Comparison of ENCODE assay signal across 14 cellular contexts in the genomic region with DNA sequence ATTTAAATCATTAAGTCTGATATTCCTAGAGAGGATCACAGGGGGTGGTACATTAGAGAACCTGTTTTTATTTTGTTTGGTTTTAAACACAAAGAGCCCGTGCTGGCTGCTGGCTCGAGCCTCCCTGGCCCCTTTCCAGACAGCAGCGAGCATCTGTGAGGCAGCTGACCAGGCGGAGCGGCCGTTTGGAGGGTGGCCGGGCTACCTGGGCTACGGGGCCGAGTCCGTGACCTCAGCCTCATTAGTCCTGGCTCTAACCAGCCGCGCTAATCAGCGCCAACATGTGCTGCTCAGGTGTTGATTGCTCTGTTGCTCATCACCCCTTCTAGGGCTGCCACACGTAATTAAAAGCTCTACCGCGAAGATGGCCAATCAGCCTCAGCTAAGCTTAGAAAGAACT. TPM values are rescaled to one million over a fixed set of nuclear protein-coding genes. Genes with fewer than 3 reads are reported as not detected.
DNase-seq lines count a peak whose midpoint lies in the region; ATAC-seq and TF ChIP-seq lines count a peak whose summit lies in the region.
"Had no signal": no experiment of that assay in that cellular context is flagged by ENCODE, and none has a peak within 500 bp of the region (broad histone marks: within the 10 kb centered on the region; RNA-seq: fewer than 3 reads in every experiment).

No MANE protein-coding gene starts in this region.

- ATAC-seq in GM21825 (IDR thresholded peaks at IDR 0.05; ENCODE audit: unreplicated experiment) = no peak
- ATAC-seq in HG03025 (IDR thresholded peaks at IDR 0.05; ENCODE audit: low FRiP score, unreplicated experiment) = no peak

- H3K9ac ChIP-seq in trophoblast cell (ENCODE audit: low read length) = no peak overlapping the region
- H3K9ac ChIP-seq: BLaER1 treated with 17β-estradiol and CSF1 and Interleukin-3, amounts not matched to agents 10 nM and 100 nM had no signal

- H2BK5ac ChIP-seq in trophoblast cell (ENCODE audit: low read depth, low read length, poor library complexity) = no peak overlapping the region

- no peak overlapping the region for H3K4ac ChIP-seq in trophoblast cell (ENCODE audit: low read depth, low read length)

- H3K18ac ChIP-seq in trophoblast cell (ENCODE audit: low read length) = peak overlapping the region; percentile 50

- H3K9me3 ChIP-seq in trophoblast cell (ENCODE audit: insufficient read depth, low read depth, low read length) = peaks cover 3% of the 10 kb centered on the region

- no peak for TF ChIP-seq CTCF in choroid plexus epithelial cell (conservative IDR thresholded peaks at IDR 0.05; ENCODE audit: low read depth, low read length)

- no peak overlapping the region for H4K91ac ChIP-seq in trophoblast cell (ENCODE audit: low read depth, low read length)

- no peak overlapping the region for H2BK120ac ChIP-seq in trophoblast cell (ENCODE audit: insufficient read depth, low read length, poor library complexity)

- H2BK12ac ChIP-seq in trophoblast cell (ENCODE audit: low read length) = no peak overlapping the region

- no peak overlapping the region for H3K23ac ChIP-seq in trophoblast cell (ENCODE audit: low read length)

- H4K12ac ChIP-seq in trophoblast cell (ENCODE audit: low read depth, low read length) = no peak overlapping the region

- no peak overlapping the region for H4K8ac ChIP-seq in trophoblast cell (ENCODE audit: low read depth, low read length)

- no peak overlapping the region for H3K14ac ChIP-seq in trophoblast cell (ENCODE audit: low read length)

- no peaks in the 10 kb centered on the region for H3K79me1 ChIP-seq in trophoblast cell (ENCODE audit: low read length)

- H3K4me1 ChIP-seq in trophoblast cell (ENCODE audit: control insufficient read depth in 1 of 2, insufficient read depth in 2 of 2, low read length in 2 of 2) = no peaks in the 10 kb centered on the region
- H3K4me1 ChIP-seq: BLaER1 treated with 17β-estradiol and CSF1 and Interleukin-3, amounts not matched to agents 10 nM and 100 nM had no signal

- DNase-seq in NCI-H1105 (lab: John Stamatoyannopoulos, UW) (peak; percentile 64), NCI-H345 (lab: John Stamatoyannopoulos, UW) (peak; percentile 31), choroid plexus epithelial cell (ENCODE audit: low read depth) (peak; percentile 35), trophoblast cell (no peak)
- DNase-seq in NK-92 treated with Interleukin-12 subunit alpha and Interleukin-12 subunit beta, amount 100 ng/mL, for 24 hours (lab: John Stamatoyannopoulos, UW) = no peak
- DNase-seq: activated CD4-positive, alpha-beta memory T cell treated with anti-CD3 and anti-CD28 coated beads for 36 hours; cortex of kidney; midbrain; NCI-H2107; occipital lobe had no signal

- H3K4me3 ChIP-seq in choroid plexus epithelial cell (ENCODE audit: low read depth, low read length) = no peak overlapping the region
- H3K4me3 ChIP-seq in trophoblast cell (ENCODE audit: low read depth, low read length) = no peak overlapping the region
- H3K4me3 ChIP-seq: BLaER1 treated with 17β-estradiol and CSF1 and Interleukin-3, amounts not matched to agents 10 nM and 100 nM; vagina had no signal

- no peak overlapping the region for H2AK5ac ChIP-seq in trophoblast cell (ENCODE audit: low read length)

- no peak overlapping the region for H3K27ac ChIP-seq in trophoblast cell (ENCODE audit: low read depth, low read length)
- H3K27ac ChIP-seq: BLaER1 treated with 17β-estradiol and CSF1 and Interleukin-3, amounts not matched to agents 10 nM and 100 nM; vagina had no signal

- H2AFZ ChIP-seq in trophoblast cell (ENCODE audit: insufficient read depth, low read length, poor library complexity) = no peak overlapping the region

- no peaks in the 10 kb centered on the region for H3K79me2 ChIP-seq in trophoblast cell (ENCODE audit: control insufficient read depth, insufficient read depth, low read length, poor library complexity)

- no peaks in the 10 kb centered on the region for H3K27me3 ChIP-seq in trophoblast cell (ENCODE audit: insufficient read depth, low read length)
- H3K27me3 ChIP-seq: vagina had no signal

- H3K4me2 ChIP-seq in trophoblast cell (ENCODE audit: low read length) = no peak overlapping the region
- H3K4me2 ChIP-seq: BLaER1 treated with 17β-estradiol and CSF1 and Interleukin-3, amounts not matched to agents 10 nM and 100 nM had no signal

- H3K36me3 ChIP-seq in trophoblast cell (ENCODE audit: control insufficient read depth in 1 of 2, insufficient read depth in 2 of 2, low read length in 2 of 2) = peaks cover 3 to 11% of the 10 kb centered on the region in 2 experiments

- no CpG with 5 or more reads among the region's 16 CpGs for WGBS in trophoblast cell (ENCODE audit: extremely low coverage, insufficient coverage, insufficient read length)

RNA-seq across cellular contexts. Expression of a gene that starts 35.3 kb away (rescaled TPM):
- 70.6 and 71.2 TPM in 2 replicates for polyA plus RNA-seq in trophoblast cell (2013)

Comparison
In these comparisons a context has a peak if more than half of its experiments do, and no peak if none do; other contexts are left out.
1. DNase-seq: peak in NCI-H1105 (single experiment), NCI-H345 (single experiment) and choroid plexus epithelial cell (single experiment); none in trophoblast cell (0 of 2) and NK-92 treated with Interleukin-12 subunit alpha and Interleukin-12 subunit beta, amount 100 ng/mL, for 24 hours (single experiment).